In the genomic region with DNA sequence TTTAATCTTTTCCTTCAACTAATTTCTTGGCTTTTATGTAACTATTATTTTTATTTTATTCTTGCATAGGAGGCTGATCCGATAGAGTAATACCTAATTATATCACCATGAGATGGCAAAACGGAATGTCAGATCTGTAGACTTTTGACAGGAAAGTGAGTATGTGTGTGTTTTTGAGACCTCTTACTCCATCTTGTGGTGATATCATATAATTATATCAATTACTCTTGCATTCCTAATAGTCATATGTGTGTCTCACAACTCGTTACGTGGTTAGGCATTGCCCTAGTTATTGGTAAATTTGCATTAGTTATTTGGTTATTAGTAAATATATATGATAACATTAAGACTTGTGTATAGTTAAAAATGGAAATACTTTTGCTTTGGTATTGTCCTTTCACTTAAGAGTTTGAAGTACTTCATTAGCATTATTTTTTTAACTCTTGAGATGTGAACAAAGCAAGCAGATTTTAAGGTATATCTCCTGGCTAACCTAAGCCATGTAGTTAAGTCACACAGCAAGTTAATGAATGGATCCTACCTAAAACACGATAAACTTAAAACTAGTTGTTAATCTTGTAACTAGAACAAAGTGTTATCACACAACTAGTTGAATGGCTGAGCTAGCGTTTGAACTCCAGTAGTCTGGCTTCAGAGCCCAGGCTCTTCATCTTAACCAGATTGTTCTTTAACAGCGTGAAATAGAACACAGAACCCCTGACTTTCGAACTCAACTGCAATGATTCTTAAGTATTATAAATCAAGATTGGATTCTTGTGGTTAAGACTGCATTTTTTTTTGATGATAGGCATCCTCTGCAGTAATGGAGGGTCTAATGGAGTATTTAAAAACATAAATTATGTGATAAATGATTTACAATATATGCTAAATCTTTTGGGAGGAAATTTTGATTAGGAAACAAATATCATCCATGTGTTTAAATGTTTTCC, we compare ENCODE assay signal across 9 cellular contexts.
DNase-seq lines count a peak whose midpoint lies in the region; ATAC-seq, FAIRE-seq and TF ChIP-seq lines count a peak whose summit lies in the region.
"Had no signal": no experiment of that assay in that cellular context is flagged by ENCODE, and none has a peak within 500 bp of the region (broad histone marks: within the 10 kb centered on the region; RNA-seq: fewer than 3 reads in every experiment).

No MANE protein-coding gene starts in this region.

- H3K4me1 ChIP-seq in Caco-2 = no peaks in the 10 kb centered on the region

- no peaks in the 10 kb centered on the region for H3K27me3 ChIP-seq in Caco-2 (replicated peaks; ENCODE audit: control insufficient read depth, insufficient read depth, low read length)

- H3K4me3 Mint-ChIP-seq in Caco-2 (ENCODE audit: unreplicated experiment) = no peak overlapping the region
- H3K4me3 Mint-ChIP-seq: T-helper 1 cell treated with Interleukin-12 subunit alpha and Interleukin-12 subunit beta and Interleukin-4 antibody, amounts not matched to agents 30 μg/mL and 1 μg/mL, for 36 hours had no signal

- H3K36me3 Mint-ChIP-seq in Caco-2 (ENCODE audit: insufficient read depth, unreplicated experiment) = no peaks in the 10 kb centered on the region

- no peak overlapping the region for H3K4me3 ChIP-seq in Caco-2 (ENCODE audit: low read depth, low read length)

- no peaks in the 10 kb centered on the region for H3K4me1 Mint-ChIP-seq in Caco-2 (ENCODE audit: low read depth, unreplicated experiment)

- no peaks in the 10 kb centered on the region for H3K36me3 ChIP-seq in Caco-2 (ENCODE audit: control insufficient read depth, insufficient read depth, low read length)

- no peak overlapping the region for H3K27ac Mint-ChIP-seq in Caco-2 (ENCODE audit: unreplicated experiment)
- H3K27ac Mint-ChIP-seq: T-helper 1 cell treated with Interleukin-12 subunit alpha and Interleukin-12 subunit beta and Interleukin-4 antibody, amounts not matched to agents 30 μg/mL and 1 μg/mL, for 36 hours had no signal

- no peak for TF ChIP-seq CTCF in Caco-2 (IDR thresholded peaks at IDR 0.05; ENCODE audit: insufficient read depth in 1 of 2, low read depth in 1 of 2, low read length in 1 of 2, severe bottlenecking in 1 of 2, unreplicated experiment in 1 of 2)

- DNase-seq in GF-D8 (lab: John Stamatoyannopoulos, UW) (peak; percentile 40), NCI-H1694 (lab: John Stamatoyannopoulos, UW) (peak; percentile 24), dedifferentiated amniotic fluid mesenchymal stem cell (ENCODE audit: extremely low spot score) (peak; percentile 58), pons (ENCODE audit: low spot score) (peak; percentile 26), Caco-2 (no peak), GM12892 (ENCODE audit: insufficient read length) (no peak)

- H3K27me3 Mint-ChIP-seq in Caco-2 (ENCODE audit: insufficient read depth, unreplicated experiment) = no peaks in the 10 kb centered on the region

- no peaks in the 10 kb centered on the region for H3K9me3 Mint-ChIP-seq in Caco-2 (ENCODE audit: unreplicated experiment)
- H3K9me3 Mint-ChIP-seq: T-helper 1 cell treated with Interleukin-12 subunit alpha and Interleukin-12 subunit beta and Interleukin-4 antibody, amounts not matched to agents 30 μg/mL and 1 μg/mL, for 36 hours had no signal

- POLR2A ChIA-PET in Caco-2 (lab: Charles Lee) = no interaction called here

- no TSS peak for BruUV-seq in Caco-2 (replicated peaks; lab: Mats Ljungman, UMichigan)

- intact Hi-C loops in Caco-2 (cut with micrococcal nuclease; ENCODE audit: unreplicated experiment) = loop anchor here (2.0 to 10.0 kb wide), 3 partner anchors 30 to 204 kb away; no protein-coding TSS in a partner anchor

- ATAC-seq in GM21786 (IDR thresholded peaks at IDR 0.05; ENCODE audit: unreplicated experiment) (peak; percentile 84), GM21447 (IDR thresholded peaks at IDR 0.05; ENCODE audit: unreplicated experiment) (no peak)

- no peaks in the 10 kb centered on the region for H3K9me3 ChIP-seq in Caco-2

- TF ChIP-seq POLR2A in GM12892 (IDR thresholded peaks at IDR 0.05; ENCODE audit: low read depth, low read length) = no peak

- CTCF ChIA-PET in Caco-2 (lab: Charles Lee) = no interaction called here

- FAIRE-seq in GM12892 (lab: Jason Lieb, UNC) = no peak

Comparison
In these comparisons a context has a peak if more than half of its experiments do, and no peak if none do; other contexts are left out.
1. DNase-seq: peak in GF-D8 (single experiment), NCI-H1694 (single experiment), dedifferentiated amniotic fluid mesenchymal stem cell (single experiment) and pons (single experiment); none in Caco-2 (0 of 2) and GM12892 (single experiment).